8 cellular contexts compared by ENCODE assay signal in the genomic region with DNA sequence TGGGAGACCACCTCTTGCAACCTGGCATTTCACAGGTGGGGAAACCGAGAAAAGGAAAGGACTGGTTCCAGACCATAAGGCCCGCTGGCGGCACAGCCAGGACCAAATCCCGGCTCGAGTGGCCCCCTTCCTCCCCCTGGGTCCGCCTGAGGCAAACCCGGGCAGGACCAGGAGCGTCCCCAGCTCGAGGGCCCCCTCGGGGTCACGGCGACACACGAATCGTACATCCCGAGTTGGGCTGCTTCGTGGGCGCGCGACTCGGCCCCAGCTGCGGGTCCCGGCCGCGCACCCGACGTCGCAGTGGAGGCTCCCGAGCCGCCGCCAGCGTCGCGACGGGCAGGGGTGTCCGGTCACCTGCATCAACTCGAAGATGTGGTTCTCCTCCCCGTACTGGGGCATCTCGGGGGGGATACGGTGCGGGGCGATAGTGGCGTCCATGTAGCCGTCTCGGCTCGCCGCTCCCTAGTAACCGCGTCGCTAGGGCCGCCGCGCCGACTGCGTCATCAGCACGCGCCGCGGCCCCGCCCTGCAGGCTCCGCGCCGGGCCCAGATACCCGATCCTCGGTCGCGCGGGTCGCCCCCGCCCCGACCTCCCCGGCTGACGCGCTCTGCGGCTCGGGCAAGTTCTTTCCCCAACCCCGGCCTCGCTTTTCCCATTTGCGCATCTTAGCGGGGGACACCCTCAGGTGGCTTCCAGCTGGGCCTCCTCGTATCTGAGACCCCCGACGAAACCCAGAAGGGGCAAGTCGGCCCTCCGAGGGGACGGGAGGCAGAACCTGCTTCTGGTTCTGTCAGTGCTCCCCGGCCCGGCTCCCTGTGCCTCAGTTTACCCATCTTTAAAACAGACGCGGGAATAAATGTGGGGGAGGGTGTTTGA. TPM values are rescaled to one million over a fixed set of nuclear protein-coding genes. Genes with fewer than 3 reads are reported as not detected.
A peak's percentile ranks its signal among the peaks of the same experiment; 100 is the strongest.
DNase-seq lines count a peak whose midpoint lies in the region; ATAC-seq and TF ChIP-seq lines count a peak whose summit lies in the region.

A gene with protein sequence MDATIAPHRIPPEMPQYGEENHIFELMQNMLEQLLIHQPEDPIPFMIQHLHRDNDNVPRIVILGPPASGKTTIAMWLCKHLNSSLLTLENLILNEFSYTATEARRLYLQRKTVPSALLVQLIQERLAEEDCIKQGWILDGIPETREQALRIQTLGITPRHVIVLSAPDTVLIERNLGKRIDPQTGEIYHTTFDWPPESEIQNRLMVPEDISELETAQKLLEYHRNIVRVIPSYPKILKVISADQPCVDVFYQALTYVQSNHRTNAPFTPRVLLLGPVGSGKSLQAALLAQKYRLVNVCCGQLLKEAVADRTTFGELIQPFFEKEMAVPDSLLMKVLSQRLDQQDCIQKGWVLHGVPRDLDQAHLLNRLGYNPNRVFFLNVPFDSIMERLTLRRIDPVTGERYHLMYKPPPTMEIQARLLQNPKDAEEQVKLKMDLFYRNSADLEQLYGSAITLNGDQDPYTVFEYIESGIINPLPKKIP (minus strand): TSS at position 467 of the 877 bp plus-strand sequence. CDS start 29 bp downstream, at position 438.

- DNase-seq in SKM-1 treated with dmso at 0.1 percent for 144 hours (lab: John Stamatoyannopoulos, UW; ENCODE audit: unreplicated experiment) (peak; percentile 17), SKM-1 (lab: John Stamatoyannopoulos, UW; ENCODE audit: unreplicated experiment) (no peak), NT2/D1 (ENCODE audit: low read depth, low spot score) (peak; percentile 47), erythroblast (lab: John Stamatoyannopoulos, UW) (peak; percentile 89 to 93), mucosa of descending colon (peak; percentile 76 to 86 (median 77))
- DNase-seq in activated T-cell treated with anti-CD3 and anti-CD28 coated beads, Interleukin-2, amount 50 U/mL, for 1 hour: peak; percentile 84
- peak; percentile 61 to 62 for DNase-seq in stimulated activated CD8-positive, alpha-beta memory T cell treated with anti-CD3 and anti-CD28 coated beads, Interleukin-2, amount 100 ng/mL, for 48 hours (ENCODE audit: low read depth in 2 of 2)

- H3K4me3 ChIP-seq in NT2/D1 (ENCODE audit: insufficient read length, low read depth) (peak within 1 kb of the TSS; percentile 82), mucosa of descending colon (peak within 1 kb of the TSS; percentile 77)

- TF ChIP-seq POLR2A in erythroblast (IDR thresholded peaks at IDR 0.05; ENCODE audit: low read length): peak; percentile 43

- intact Hi-C loops in mucosa of descending colon (cut with DNase I, micrococcal nuclease): no loop called here

- H3K9ac ChIP-seq in NT2/D1 (ENCODE audit: insufficient read length, low read depth): peak within 1 kb of the TSS; percentile 83

- H3K27me3 ChIP-seq in NT2/D1 (ENCODE audit: insufficient read depth, insufficient read length): peaks cover 36% of the 10 kb centered on the region

- H3K9me3 ChIP-seq in NT2/D1 (ENCODE audit: insufficient read depth, low read length) (no peaks in the 10 kb centered on the region), mucosa of descending colon (no peaks in the 10 kb centered on the region)

- no peak for TF ChIP-seq CTCF in mucosa of descending colon (IDR thresholded peaks at IDR 0.05)

- H3K4me1 ChIP-seq in NT2/D1 (ENCODE audit: insufficient read depth, insufficient read length) (peaks cover 7% of the 10 kb centered on the region), mucosa of descending colon (ENCODE audit: low read depth) (peaks cover 5% of the 10 kb centered on the region)

- ATAC-seq in HG03159 (IDR thresholded peaks at IDR 0.05; ENCODE audit: unreplicated experiment): peak; percentile 81
- peak; percentile 95 for ATAC-seq in mucosa of descending colon

- no peaks in the 10 kb centered on the region for H3K36me3 ChIP-seq in NT2/D1 (ENCODE audit: insufficient read depth, insufficient read length, low read length)
- no peaks in the 10 kb centered on the region for H3K36me3 ChIP-seq in mucosa of descending colon (ENCODE audit: low read depth)

RNA-seq across cellular contexts. Expression of the gene that starts here (rescaled TPM):
- 1 to 10 TPM in 1 of 3 donors, under 1 TPM in 1, not detected in 1; 0.96 to 2.0 TPM for total RNA-seq in mucosa of descending colon
